In the genomic region with DNA sequence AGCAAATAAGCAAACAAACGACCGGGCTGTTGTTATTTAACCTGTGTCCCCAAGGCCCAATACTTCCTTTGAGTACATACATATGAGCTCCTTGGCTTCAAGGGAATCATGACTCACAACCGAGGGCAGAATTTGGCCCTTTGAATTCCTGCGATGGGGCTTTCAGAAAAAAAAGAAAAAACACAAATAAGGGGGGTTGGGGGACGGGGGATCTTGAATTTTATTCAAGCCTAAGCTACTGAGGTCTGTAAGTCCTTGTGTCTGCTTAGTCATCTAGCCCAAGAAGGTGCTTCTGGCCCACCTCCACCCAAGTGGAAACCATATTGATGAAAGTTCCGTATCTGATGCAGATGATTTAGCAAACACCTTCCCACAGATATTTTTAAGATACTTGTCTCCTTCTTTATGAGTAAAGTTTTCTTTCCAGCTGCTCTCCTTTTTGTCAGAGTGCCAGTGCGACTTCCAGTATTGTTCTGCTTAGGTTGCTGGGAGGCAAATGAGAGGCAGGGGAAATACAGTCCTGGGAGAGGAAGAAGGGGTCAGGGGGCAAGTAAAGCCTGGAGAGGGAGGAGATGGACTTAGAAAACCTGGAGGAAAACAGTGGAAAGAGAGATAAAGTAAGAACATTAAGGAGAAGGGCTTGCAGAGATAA, we compare ENCODE assay signal across 1 cellular context.
TF ChIP-seq lines count a peak whose summit lies in the region.

No MANE protein-coding gene starts in this region.

TF ChIP-seq in H1, 55 proteins besides CTCF, POLR2A, EP300 and RAD21 (continued from another document):
- TF ChIP-seq RNF2 (IDR thresholded peaks at IDR 0.05; ENCODE audit: borderline replicate concordance, low read depth, low read length, missing control alignments, poor library complexity, severe bottlenecking) (no peak), MAFK (IDR thresholded peaks at IDR 0.05; ENCODE audit: low read depth, low read length) (0 out of 2 replicates have a peak, but pooled peaks have one; percentile 22), NRF1 (IDR thresholded peaks at IDR 0.05; ENCODE audit: low read depth, low read length) (no peak)
